12 cellular contexts compared by ENCODE assay signal in the genomic region with DNA sequence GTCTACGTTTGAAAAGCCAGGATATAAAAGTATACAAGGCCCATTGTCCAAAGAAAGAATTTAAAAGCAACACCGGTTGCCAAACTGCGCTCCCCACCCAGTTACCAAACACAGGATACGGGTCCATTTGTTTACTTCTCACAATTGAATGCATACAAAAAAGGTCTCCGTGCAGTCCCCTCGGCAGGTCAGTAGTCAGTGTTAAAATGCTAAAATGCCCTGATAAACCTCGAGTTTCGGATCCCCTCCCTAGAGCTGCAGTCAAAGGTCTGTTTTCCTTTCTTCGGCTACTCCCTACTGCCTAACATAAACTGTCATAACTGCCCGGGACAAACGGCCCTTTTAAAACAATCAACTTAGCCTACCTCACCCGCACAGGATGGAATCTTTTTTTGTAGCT.
DNase-seq lines count a peak whose midpoint lies in the region; ATAC-seq and TF ChIP-seq lines count a peak whose summit lies in the region.
"Had no signal": no experiment of that assay in that cellular context is flagged by ENCODE, and none has a peak within 500 bp of the region (broad histone marks: within the 10 kb centered on the region; RNA-seq: fewer than 3 reads in every experiment).

No MANE protein-coding gene starts in this region.

- H3K4me1 ChIP-seq in breast epithelium (peaks cover 0 to 7% of the 10 kb centered on the region in 2 donors), right lobe of liver (peaks cover 0 to 20% (median 0%) of the 10 kb centered on the region in 4 donors)

- intact Hi-C loops in breast epithelium (cut with DNase I; ENCODE audit: low total_unique reads) (no loop called here), right lobe of liver (cut with DNase I) (no loop called here)

- H3K36me3 ChIP-seq in breast epithelium (no peaks in the 10 kb centered on the region), right lobe of liver (peaks cover 0 to 36% (median 12%) of the 10 kb centered on the region in 4 donors)

- H3K9me3 ChIP-seq in breast epithelium, result no peaks in the 10 kb centered on the region
- no peaks in the 10 kb centered on the region for H3K9me3 ChIP-seq in right lobe of liver

- CTCF ChIA-PET in activated CD4-positive, alpha-beta T cell treated with anti-CD3 and anti-CD28 coated beads, Interleukin-2, amount 10 ng/mL, durations not matched to agents 7 days and 5 days (lab: Charles Lee), result interaction anchor here (0.7 to 0.8 kb wide), 2 partner anchors 47 to 414 kb away, joined by 3 to 4 read pairs; no protein-coding TSS in a partner anchor

- WGBS in right lobe of liver (ENCODE audit: insufficient coverage, low coverage, low lambda C conversion rate, missing lambda C conversion rate), result 45% methylated on average over 11 of the region's 12 CpGs

- TF ChIP-seq CTCF in breast epithelium (IDR thresholded peaks at IDR 0.05) (no peak), right lobe of liver (IDR thresholded peaks at IDR 0.05) (no peak), GM13976 (IDR thresholded peaks at IDR 0.05; ENCODE audit: borderline replicate concordance, control extremely low read depth, extremely low read depth, insufficient read depth, missing control alignments) (no peak)

- no peaks in the 10 kb centered on the region for H3K27me3 Mint-ChIP-seq in activated CD4-positive, alpha-beta T cell treated with anti-CD3 and anti-CD28 coated beads, Interleukin-2, amount 10 ng/mL, durations not matched to agents 7 days and 5 days

- POLR2A ChIA-PET in activated CD4-positive, alpha-beta T cell treated with anti-CD3 and anti-CD28 coated beads, Interleukin-2, amount 10 ng/mL, durations not matched to agents 7 days and 5 days (lab: Charles Lee), result no interaction called here

- peak overlapping the region; percentile 67 for H3K27ac Mint-ChIP-seq in activated CD4-positive, alpha-beta T cell treated with anti-CD3 and anti-CD28 coated beads, Interleukin-2, amount 10 ng/mL, durations not matched to agents 7 days and 5 days

- in situ Hi-C loops in GM13976 (cut with MboI; ENCODE audit: low sequenced_read_pairs, unreplicated experiment), result no loop called here

- H3K27me3 ChIP-seq in breast epithelium (no peaks in the 10 kb centered on the region), right lobe of liver (no peaks in the 10 kb centered on the region)

- no peaks in the 10 kb centered on the region for H3K9me3 Mint-ChIP-seq in activated CD4-positive, alpha-beta T cell treated with anti-CD3 and anti-CD28 coated beads, Interleukin-2, amount 10 ng/mL, durations not matched to agents 7 days and 5 days

- no peak for TF ChIP-seq POLR2A in breast epithelium (IDR thresholded peaks at IDR 0.05)
- no peak for TF ChIP-seq POLR2A in right lobe of liver (IDR thresholded peaks at IDR 0.05)

- no peak for DNase-seq in activated CD4-positive, alpha-beta T cell treated with anti-CD3 and anti-CD28 coated beads, Interleukin-2, amount 10 ng/mL, durations not matched to agents 7 days and 5 days
- no peak for DNase-seq in activated CD4-positive, alpha-beta T cell treated with anti-CD3 and anti-CD28 coated beads for 4 hours
- DNase-seq in breast epithelium (ENCODE audit: low spot score in 2 of 2), result no peak
- no peak for DNase-seq in right lobe of liver
- DNase-seq in GM13976 (ENCODE audit: low spot score), result no peak
- no peak for DNase-seq in ecto neural progenitor cell (ENCODE audit: low spot score)
- DNase-seq: GM23248, NCI-H2227 treated with DMSO at 0.1 percent for 48 hours had no signal

- H3K4me3 ChIP-seq in breast epithelium (no peak overlapping the region), right lobe of liver (no peak overlapping the region)
- H3K4me3 ChIP-seq: GM23248, skin epidermis had no signal

- no peak overlapping the region for H3K4me3 Mint-ChIP-seq in activated CD4-positive, alpha-beta T cell treated with anti-CD3 and anti-CD28 coated beads, Interleukin-2, amount 10 ng/mL, durations not matched to agents 7 days and 5 days

- ATAC-seq in right lobe of liver, result peak; percentile 50 to 72 (median 56)
- ATAC-seq in HG02973 (IDR thresholded peaks at IDR 0.05; ENCODE audit: unreplicated experiment), result no peak

- peaks cover 99% of the 10 kb centered on the region for H3K4me1 Mint-ChIP-seq in activated CD4-positive, alpha-beta T cell treated with anti-CD3 and anti-CD28 coated beads, Interleukin-2, amount 10 ng/mL, durations not matched to agents 7 days and 5 days

- peak overlapping the region; percentile 68 to 75 for H3K27ac ChIP-seq in breast epithelium
- H3K27ac ChIP-seq in right lobe of liver, result peak overlapping the region in 1 of 3 donors; percentile 9
- peak overlapping the region; percentile 96 for H3K27ac ChIP-seq in temporal lobe (ENCODE audit: low read depth, low read length)
- H3K27ac ChIP-seq: GM23248, HL-60 had no signal

- peaks cover 90% of the 10 kb centered on the region for H3K36me3 Mint-ChIP-seq in activated CD4-positive, alpha-beta T cell treated with anti-CD3 and anti-CD28 coated beads, Interleukin-2, amount 10 ng/mL, durations not matched to agents 7 days and 5 days (ENCODE audit: low read depth)
